In the genomic region with DNA sequence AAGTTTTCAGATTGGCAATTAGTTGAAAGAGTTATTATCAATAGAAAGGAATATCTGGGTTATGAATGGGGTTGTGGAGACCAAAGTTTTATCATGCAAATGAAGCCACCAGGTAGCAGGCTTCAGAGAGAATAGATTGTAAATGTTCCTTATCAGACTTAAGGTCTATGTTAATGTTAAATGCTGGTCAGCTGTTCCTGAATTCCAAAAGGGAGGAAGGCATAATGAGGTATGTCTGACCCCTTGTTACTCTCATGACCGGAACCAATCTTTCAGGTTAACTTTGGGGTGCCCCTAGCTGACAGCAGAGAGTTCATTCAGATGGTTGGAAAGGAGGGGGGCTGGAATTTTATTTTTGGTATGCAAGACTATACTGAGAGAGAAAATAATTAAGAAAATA, we compare ENCODE assay signal across 23 cellular contexts. TPM values are rescaled to one million over a fixed set of nuclear protein-coding genes. Genes with fewer than 3 reads are reported as not detected.
"Had no signal": no experiment of that assay in that cellular context is flagged by ENCODE, and none has a peak within 500 bp of the region (broad histone marks: within the 10 kb centered on the region; RNA-seq: fewer than 3 reads in every experiment).

No MANE protein-coding gene starts in this region.

- H3K36me3 Mint-ChIP-seq: T-cell had no signal

- H3K9me3 ChIP-seq: MG63, SK-N-SH had no signal

- H3K4me1 Mint-ChIP-seq: T-cell had no signal

- H3K4me2 ChIP-seq: SK-N-SH had no signal

- H3K4me3 ChIP-seq: MG63 had no signal

- H3K9me2 ChIP-seq: SK-N-SH had no signal

- H3K27me3 ChIP-seq: MG63 had no signal

- H3K9ac ChIP-seq: SK-N-SH had no signal

- H3K36me3 ChIP-seq: MG63 had no signal

- H3K27me3 Mint-ChIP-seq: T-cell had no signal

- H3K4me3 Mint-ChIP-seq: T-cell had no signal

- ATAC-seq: HepG2, T-cell had no signal

- DNase-seq: IMR-90, Karpas-422, KG1, MG63, NCI-H1092, NCI-H1436, NCI-H187, NCI-H2029, NCI-H2081 treated with DMSO at 0.1 percent for 48 hours, NCI-H2171, NCI-H226, NCI-H446 treated with DMSO at 0.1 percent for 48 hours, NCI-H524, NCI-H526 treated with DMSO at 0.1 percent for 48 hours, NCI-H748 treated with DMSO at 0.1 percent for 48 hours, RPMI8226, SHP77, SK-N-SH, SW 1271, T-cell had no signal

- H3K27ac Mint-ChIP-seq: T-cell had no signal

RNA-seq across cellular contexts. Expression of a gene that starts 47.9 kb away (rescaled TPM):
- total RNA-seq: HepG2, HT1080, IMR-90, SK-MEL-5, T-cell had no signal
- polyA plus RNA-seq: HepG2, IMR-90, SK-N-SH had no signal
